ENCODE assay signal across 18 cellular contexts in genomic region chr14:95407342-95407741, GRCh38.
DNase-seq lines count a peak whose midpoint lies in the region; ATAC-seq lines count a peak whose summit lies in the region.
"Had no signal": no experiment of that assay in that cellular context is flagged by ENCODE, and none has a peak within 500 bp of the region (broad histone marks: within the 10 kb centered on the region; RNA-seq: fewer than 3 reads in every experiment).

No MANE protein-coding gene starts in this region.

- no peaks in the 10 kb centered on the region for H3K4me1 Mint-ChIP-seq in activated naive CD4-positive, alpha-beta T cell treated with anti-CD3 and anti-CD28 coated beads, Interleukin-2, amount 50 U/mL, for 24 hours
- no peaks in the 10 kb centered on the region for H3K4me1 Mint-ChIP-seq in stimulated activated memory B cell treated with anti-CD40 and anti-IgM and Interleukin-4, amounts not matched to agents 10 μg/mL and 1 μg/mL and 100 μg/mL, for 72 hours
- H3K4me1 Mint-ChIP-seq: CD14-positive monocyte; CD4-positive, alpha-beta memory T cell had no signal

- no peaks in the 10 kb centered on the region for H3K9me3 Mint-ChIP-seq in activated naive CD4-positive, alpha-beta T cell treated with anti-CD3 and anti-CD28 coated beads, Interleukin-2, amount 50 U/mL, for 24 hours
- H3K9me3 Mint-ChIP-seq in activated naive CD4-positive, alpha-beta T cell treated with anti-CD3 and anti-CD28 coated beads, Interleukin-2, amount 50 U/mL, for 72 hours, result no peaks in the 10 kb centered on the region
- no peaks in the 10 kb centered on the region for H3K9me3 Mint-ChIP-seq in stimulated activated memory B cell treated with anti-CD40 and anti-IgM and Interleukin-4, amounts not matched to agents 10 μg/mL and 1 μg/mL and 100 μg/mL, for 72 hours
- H3K9me3 Mint-ChIP-seq: CD14-positive monocyte; CD4-positive, alpha-beta memory T cell; HFFc6 had no signal

- no peak overlapping the region for H3K4me3 Mint-ChIP-seq in activated naive CD4-positive, alpha-beta T cell treated with anti-CD3 and anti-CD28 coated beads, Interleukin-2, amount 50 U/mL, for 24 hours
- H3K4me3 Mint-ChIP-seq in stimulated activated memory B cell treated with anti-CD40 and anti-IgM and Interleukin-4, amounts not matched to agents 10 μg/mL and 1 μg/mL and 100 μg/mL, for 72 hours, result no peak overlapping the region
- H3K4me3 Mint-ChIP-seq: CD14-positive monocyte; CD4-positive, alpha-beta memory T cell; HFFc6 had no signal

- no peak for ATAC-seq in activated naive CD4-positive, alpha-beta T cell treated with anti-CD3 and anti-CD28 coated beads, Interleukin-2, amount 50 U/mL, for 72 hours
- ATAC-seq in stimulated activated memory B cell treated with anti-CD40 and anti-IgM and Interleukin-4, amounts not matched to agents 10 μg/mL and 1 μg/mL and 100 μg/mL, for 72 hours, result no peak
- ATAC-seq in GM21576 (IDR thresholded peaks at IDR 0.05; ENCODE audit: unreplicated experiment) (no peak), HG03571 (IDR thresholded peaks at IDR 0.05; ENCODE audit: unreplicated experiment) (no peak)
- ATAC-seq: HCT116, HepG2 had no signal

- no peak for DNase-seq in activated naive CD4-positive, alpha-beta T cell treated with anti-CD3 and anti-CD28 coated beads, Interleukin-2, amount 50 U/mL, for 72 hours (ENCODE audit: low spot score in 2 of 2)
- peak; percentile 73 for DNase-seq in left kidney (ENCODE audit: low read depth, low spot score)
- DNase-seq in HUDEP-2 (lab: John Stamatoyannopoulos, UW; ENCODE audit: unreplicated experiment in 76 of 76), result no peak
- DNase-seq: 8988T; CD4-positive, alpha-beta memory T cell; DMS153; DMS79; GDM1; GOT3; H7; HFFc6 had no signal

- no peaks in the 10 kb centered on the region for H3K36me3 Mint-ChIP-seq in activated naive CD4-positive, alpha-beta T cell treated with anti-CD3 and anti-CD28 coated beads, Interleukin-2, amount 50 U/mL, for 24 hours
- H3K36me3 Mint-ChIP-seq in activated naive CD4-positive, alpha-beta T cell treated with anti-CD3 and anti-CD28 coated beads, Interleukin-2, amount 50 U/mL, for 72 hours, result no peaks in the 10 kb centered on the region
- peaks cover 39% of the 10 kb centered on the region for H3K36me3 Mint-ChIP-seq in stimulated activated memory B cell treated with anti-CD40 and anti-IgM and Interleukin-4, amounts not matched to agents 10 μg/mL and 1 μg/mL and 100 μg/mL, for 72 hours

- H3K27ac Mint-ChIP-seq in activated naive CD4-positive, alpha-beta T cell treated with anti-CD3 and anti-CD28 coated beads, Interleukin-2, amount 50 U/mL, for 24 hours, result peak overlapping the region; percentile 10
- H3K27ac Mint-ChIP-seq in activated naive CD4-positive, alpha-beta T cell treated with anti-CD3 and anti-CD28 coated beads, Interleukin-2, amount 50 U/mL, for 72 hours, result no peak overlapping the region
- peak overlapping the region; percentile 15 for H3K27ac Mint-ChIP-seq in stimulated activated memory B cell treated with anti-CD40 and anti-IgM and Interleukin-4, amounts not matched to agents 10 μg/mL and 1 μg/mL and 100 μg/mL, for 72 hours
- H3K27ac Mint-ChIP-seq: HFFc6 had no signal

- no peaks in the 10 kb centered on the region for H3K27me3 Mint-ChIP-seq in activated naive CD4-positive, alpha-beta T cell treated with anti-CD3 and anti-CD28 coated beads, Interleukin-2, amount 50 U/mL, for 24 hours
- H3K27me3 Mint-ChIP-seq in stimulated activated memory B cell treated with anti-CD40 and anti-IgM and Interleukin-4, amounts not matched to agents 10 μg/mL and 1 μg/mL and 100 μg/mL, for 72 hours, result no peaks in the 10 kb centered on the region
- H3K27me3 Mint-ChIP-seq: CD4-positive, alpha-beta memory T cell had no signal

Comparison
In these comparisons a context has a peak if more than half of its experiments do, and no peak if none do; other contexts are left out.
1. H3K27ac Mint-ChIP-seq: peak in activated naive CD4-positive, alpha-beta T cell treated with anti-CD3 and anti-CD28 coated beads, Interleukin-2, amount 50 U/mL, for 24 hours (single experiment) and stimulated activated memory B cell treated with anti-CD40 and anti-IgM and Interleukin-4, amounts not matched to agents 10 μg/mL and 1 μg/mL and 100 μg/mL, for 72 hours (single experiment); none in activated naive CD4-positive, alpha-beta T cell treated with anti-CD3 and anti-CD28 coated beads, Interleukin-2, amount 50 U/mL, for 72 hours (0 of 2).